1 cellular context compared by ENCODE assay signal in genomic region chr12:95516757-95517156, GRCh38.
A peak's percentile ranks its signal among the peaks of the same experiment; 100 is the strongest.
TF ChIP-seq lines count a peak whose summit lies in the region.

No MANE protein-coding gene starts in this region.

TF ChIP-seq in K562, 482 proteins besides CTCF, POLR2A, EP300 and RAD21 (continued from another document and continues in another):
- no peak for TF ChIP-seq E2F1 (CRISPR knock-in tag; IDR thresholded peaks at IDR 0.05)
- peak; percentile 88 for TF ChIP-seq TAL1 (IDR thresholded peaks at IDR 0.05)
- TF ChIP-seq HMBOX1 (IDR thresholded peaks at IDR 0.05): peak; percentile 100
- TF ChIP-seq BACH1 (tag; IDR thresholded peaks at IDR 0.05): no peak
- TF ChIP-seq SAFB (IDR thresholded peaks at IDR 0.05; ENCODE audit: borderline replicate concordance, low read depth, low read length): no peak
- no peak for TF ChIP-seq SMARCB1 (IDR thresholded peaks at IDR 0.05; ENCODE audit: insufficient read length, low read depth)
- no peak for TF ChIP-seq ZNF316 (IDR thresholded peaks at IDR 0.05)
- no peak for TF ChIP-seq DACH1 (IDR thresholded peaks at IDR 0.05; ENCODE audit: partially characterized antibody)
- TF ChIP-seq ZNF140 (CRISPR knock-in tag; IDR thresholded peaks at IDR 0.05): no peak
- TF ChIP-seq PPARD (CRISPR knock-in tag; IDR thresholded peaks at IDR 0.05): no peak
- no peak for TF ChIP-seq ZNF584 (CRISPR knock-in tag; IDR thresholded peaks at IDR 0.05; ENCODE audit: low read depth)
- no peak for TF ChIP-seq EP400 (IDR thresholded peaks at IDR 0.05)
- TF ChIP-seq ZNF764 (CRISPR knock-in tag; IDR thresholded peaks at IDR 0.05; ENCODE audit: low read depth): no peak
- no peak for TF ChIP-seq WHSC1 (IDR thresholded peaks at IDR 0.05; ENCODE audit: low read length)
- TF ChIP-seq NCOA2 (IDR thresholded peaks at IDR 0.05; ENCODE audit: partially characterized antibody in 2 of 2): peak in 1 of 2 experiments; percentile 41
- 0 out of 2 replicates have a peak, but pooled peaks have one; percentile 38 for TF ChIP-seq MBD2 (IDR thresholded peaks at IDR 0.05; ENCODE audit: borderline replicate concordance, low read depth)
- TF ChIP-seq ZNF133 (CRISPR knock-in tag; IDR thresholded peaks at IDR 0.05): no peak
- no peak for TF ChIP-seq ETV6 (IDR thresholded peaks at IDR 0.05; ENCODE audit: borderline replicate concordance in 1 of 2, low read depth in 2 of 2, low read length in 1 of 2)
- TF ChIP-seq ETV6 (CRISPR knock-in tag; IDR thresholded peaks at IDR 0.05; ENCODE audit: borderline replicate concordance): no peak
- no peak for TF ChIP-seq ZNF232 (CRISPR knock-in tag; IDR thresholded peaks at IDR 0.05)
- TF ChIP-seq CTCFL (IDR thresholded peaks at IDR 0.05; ENCODE audit: borderline replicate concordance, insufficient read depth, low read depth, low read length, poor library complexity, severe bottlenecking): no peak
- no peak for TF ChIP-seq BHLHE40 (IDR thresholded peaks at IDR 0.05; ENCODE audit: low read length)
- TF ChIP-seq ZNF444 (CRISPR knock-in tag; IDR thresholded peaks at IDR 0.05): no peak
- no peak for TF ChIP-seq CHD7 (IDR thresholded peaks at IDR 0.05; ENCODE audit: low read depth, low read length)
- no peak for TF ChIP-seq NFATC3 (IDR thresholded peaks at IDR 0.05)
- no peak for TF ChIP-seq OTX1 (CRISPR knock-in tag; IDR thresholded peaks at IDR 0.05)
- TF ChIP-seq NR1H2 (CRISPR knock-in tag; IDR thresholded peaks at IDR 0.05): no peak
- peak; percentile 83 to 84 for TF ChIP-seq KDM1A (IDR thresholded peaks at IDR 0.05)
- TF ChIP-seq PYGO2 (tag; IDR thresholded peaks at IDR 0.05): no peak
- peak; percentile 70; the same call in 1 of the 2 replicates for TF ChIP-seq HES1 (IDR thresholded peaks at IDR 0.05; ENCODE audit: low read depth)
- TF ChIP-seq CBFA2T2 (conservative IDR thresholded peaks at IDR 0.05): peak; percentile 86
- no peak for TF ChIP-seq TARDBP (IDR thresholded peaks at IDR 0.05)
- no peak for TF ChIP-seq TSC22D4 (tag; IDR thresholded peaks at IDR 0.05)
- TF ChIP-seq HDAC2 (IDR thresholded peaks at IDR 0.05): peak; percentile 82; the same call in 1 of the 2 replicates
- no peak for TF ChIP-seq ZBTB17 (CRISPR knock-in tag; IDR thresholded peaks at IDR 0.05)
- TF ChIP-seq ZNF518B (CRISPR knock-in tag; IDR thresholded peaks at IDR 0.05): no peak
- peak; percentile 43; the same call in 1 of the 2 replicates for TF ChIP-seq BCOR (IDR thresholded peaks at IDR 0.05)
- 0 out of 2 replicates have a peak, but pooled peaks have one; percentile 25 for TF ChIP-seq TOE1 (IDR thresholded peaks at IDR 0.05; ENCODE audit: borderline replicate concordance)
- no peak for TF ChIP-seq TOE1 (CRISPR knock-in tag; IDR thresholded peaks at IDR 0.05; ENCODE audit: borderline replicate concordance, low read depth)
- no peak for TF ChIP-seq TCF7 (IDR thresholded peaks at IDR 0.05; ENCODE audit: borderline replicate concordance)
- TF ChIP-seq ATF6 (CRISPR knock-in tag; IDR thresholded peaks at IDR 0.05): no peak
- TF ChIP-seq E2F4 (CRISPR knock-in tag; IDR thresholded peaks at IDR 0.05; ENCODE audit: low read depth): no peak
- no peak for TF ChIP-seq HNRNPH1 (optimal IDR thresholded peaks at IDR 0.05; ENCODE audit: low read depth, low read length)
